Comparison of ENCODE assay signal across 23 cellular contexts in genomic region chr6:28607990-28608389, GRCh38.
A peak's percentile ranks its signal among the peaks of the same experiment; 100 is the strongest.
DNase-seq lines count a peak whose midpoint lies in the region; ATAC-seq and TF ChIP-seq lines count a peak whose summit lies in the region.
"Had no signal": no experiment of that assay in that cellular context is flagged by ENCODE, and none has a peak within 500 bp of the region (broad histone marks: within the 10 kb centered on the region; RNA-seq: fewer than 3 reads in every experiment).

No MANE protein-coding gene starts in this region.

- peaks cover 23% of the 10 kb centered on the region for H3K4me1 Mint-ChIP-seq in glutamatergic neuron (ENCODE audit: low read depth, unreplicated experiment)
- peaks cover 7% of the 10 kb centered on the region for H3K4me1 Mint-ChIP-seq in progenitor cell of endocrine pancreas (ENCODE audit: low read depth)

- peaks cover 6 to 35% (median 18%) of the 10 kb centered on the region in 10 experiments; a peak in 19 of 20 replicates for H3K4me1 ChIP-seq in BLaER1 treated with 17β-estradiol and CSF1 and Interleukin-3, amounts not matched to agents 10 nM and 100 nM
- peaks cover 30% of the 10 kb centered on the region for H3K4me1 ChIP-seq in HAP-1

- ATAC-seq in GM21737 (IDR thresholded peaks at IDR 0.05; ENCODE audit: unreplicated experiment): no peak
- ATAC-seq: GM12878 had no signal

- H3K27me3 Mint-ChIP-seq in glutamatergic neuron (ENCODE audit: unreplicated experiment) (peaks cover 11% of the 10 kb centered on the region), progenitor cell of endocrine pancreas (no peaks in the 10 kb centered on the region)

- H3K9me3 Mint-ChIP-seq in glutamatergic neuron (ENCODE audit: unreplicated experiment) (peaks cover 12% of the 10 kb centered on the region), progenitor cell of endocrine pancreas (ENCODE audit: low read depth) (no peaks in the 10 kb centered on the region)
- H3K9me3 Mint-ChIP-seq: CD4-positive, alpha-beta T cell; H9 had no signal

- no peaks in the 10 kb centered on the region for H3K9me3 ChIP-seq in BLaER1 treated with 17β-estradiol and CSF1 and Interleukin-3, amounts not matched to agents 10 nM and 100 nM (replicated peaks in 1 of 11)
- peaks cover 3% of the 10 kb centered on the region; the same call in 1 of the 2 replicates for H3K9me3 ChIP-seq in HAP-1
- H3K9me3 ChIP-seq: BE2C, SK-N-SH had no signal

- no peaks in the 10 kb centered on the region for H3K36me3 Mint-ChIP-seq in glutamatergic neuron (ENCODE audit: unreplicated experiment)
- H3K36me3 Mint-ChIP-seq in progenitor cell of endocrine pancreas (ENCODE audit: insufficient read depth): no peaks in the 10 kb centered on the region

- H3K9ac ChIP-seq in BLaER1 treated with 17β-estradiol and CSF1 and Interleukin-3, amounts not matched to agents 10 nM and 100 nM: no peak overlapping the region
- H3K9ac ChIP-seq: GM23248, KMS-11, SK-N-SH had no signal

- H3K4me3 ChIP-seq in BLaER1 treated with 17β-estradiol and CSF1 and Interleukin-3, amounts not matched to agents 10 nM and 100 nM: no peak overlapping the region
- no peak overlapping the region for H3K4me3 ChIP-seq in HAP-1
- H3K4me3 ChIP-seq: GM12878, GM23248 had no signal

- H3K4me3 Mint-ChIP-seq in glutamatergic neuron (ENCODE audit: unreplicated experiment) (peak overlapping the region; percentile 81), progenitor cell of endocrine pancreas (ENCODE audit: low read depth) (no peak overlapping the region)
- H3K4me3 Mint-ChIP-seq: CD4-positive, alpha-beta T cell had no signal

- H3K27ac Mint-ChIP-seq in glutamatergic neuron (ENCODE audit: unreplicated experiment) (peak overlapping the region; percentile 95), progenitor cell of endocrine pancreas (peak overlapping the region; percentile 65)
- H3K27ac Mint-ChIP-seq: H9 had no signal

- H3K4me2 ChIP-seq in BLaER1 treated with 17β-estradiol and CSF1 and Interleukin-3, amounts not matched to agents 10 nM and 100 nM: peak overlapping the region in 7 of 11 experiments; percentile 64 to 88 (median 74); a peak in 13 of 22 replicates

- in situ Hi-C loops in HAP-1 (cut with MboI; ENCODE audit: low sequenced_read_pairs): no loop called here

- no peaks in the 10 kb centered on the region for H3K36me3 ChIP-seq in BLaER1 treated with 17β-estradiol and CSF1 and Interleukin-3, amounts not matched to agents 10 nM and 100 nM
- H3K36me3 ChIP-seq in HAP-1 (replicated peaks): no peaks in the 10 kb centered on the region
- H3K36me3 ChIP-seq: BE2C had no signal

- H3K27me3 ChIP-seq in BLaER1 treated with 17β-estradiol and CSF1 and Interleukin-3, amounts not matched to agents 10 nM and 100 nM: no peaks in the 10 kb centered on the region
- no peaks in the 10 kb centered on the region for H3K27me3 ChIP-seq in HAP-1 (ENCODE audit: low read depth)
- H3K27me3 ChIP-seq: BE2C had no signal

- no peak overlapping the region for H3K27ac ChIP-seq in BLaER1 treated with 17β-estradiol and CSF1 and Interleukin-3, amounts not matched to agents 10 nM and 100 nM
- H3K27ac ChIP-seq: GM23248, HL-60, KMS-11 had no signal

- DNase-seq in HAP-1 (ENCODE audit: low spot score in 2 of 2): peak; percentile 12 to 31
- no peak for DNase-seq in glutamatergic neuron
- DNase-seq in progenitor cell of endocrine pancreas (ENCODE audit: low spot score, unreplicated experiment): no peak
- no peak for DNase-seq in putamen (ENCODE audit: low spot score)
- DNase-seq in NCI-H345 (lab: John Stamatoyannopoulos, UW): no peak
- DNase-seq: BE2C; CD4-positive, alpha-beta T cell; DND-41; GM23248; H9; NCI-H1092 treated with DMSO at 0.1 percent for 48 hours; NCI-H146; NCI-H2029; NCI-H446 treated with DMSO at 0.1 percent for 48 hours; NCI-H526 treated with DMSO at 0.1 percent for 48 hours; NK-92 treated with Interleukin-12 subunit alpha and Interleukin-12 subunit beta, amount 100 ng/mL, for 24 hours; SIG-M5; SK-N-SH had no signal

- TF ChIP-seq CTCF in glutamatergic neuron (IDR thresholded peaks at IDR 0.05; ENCODE audit: partially characterized antibody, unreplicated experiment) (no peak), progenitor cell of endocrine pancreas (IDR thresholded peaks at IDR 0.05; ENCODE audit: unreplicated experiment) (no peak)

- no peaks in the 10 kb centered on the region for H4K20me1 ChIP-seq in BLaER1 treated with 17β-estradiol and CSF1 and Interleukin-3, amounts not matched to agents 10 nM and 100 nM

Comparison
In these comparisons a context has a peak if more than half of its experiments do, and no peak if none do; other contexts are left out.
1. DNase-seq: peak in HAP-1 (2 of 2); none in glutamatergic neuron (single experiment), progenitor cell of endocrine pancreas (single experiment), putamen (single experiment) and NCI-H345 (single experiment).